1 cellular context compared by ENCODE assay signal in the genomic region with DNA sequence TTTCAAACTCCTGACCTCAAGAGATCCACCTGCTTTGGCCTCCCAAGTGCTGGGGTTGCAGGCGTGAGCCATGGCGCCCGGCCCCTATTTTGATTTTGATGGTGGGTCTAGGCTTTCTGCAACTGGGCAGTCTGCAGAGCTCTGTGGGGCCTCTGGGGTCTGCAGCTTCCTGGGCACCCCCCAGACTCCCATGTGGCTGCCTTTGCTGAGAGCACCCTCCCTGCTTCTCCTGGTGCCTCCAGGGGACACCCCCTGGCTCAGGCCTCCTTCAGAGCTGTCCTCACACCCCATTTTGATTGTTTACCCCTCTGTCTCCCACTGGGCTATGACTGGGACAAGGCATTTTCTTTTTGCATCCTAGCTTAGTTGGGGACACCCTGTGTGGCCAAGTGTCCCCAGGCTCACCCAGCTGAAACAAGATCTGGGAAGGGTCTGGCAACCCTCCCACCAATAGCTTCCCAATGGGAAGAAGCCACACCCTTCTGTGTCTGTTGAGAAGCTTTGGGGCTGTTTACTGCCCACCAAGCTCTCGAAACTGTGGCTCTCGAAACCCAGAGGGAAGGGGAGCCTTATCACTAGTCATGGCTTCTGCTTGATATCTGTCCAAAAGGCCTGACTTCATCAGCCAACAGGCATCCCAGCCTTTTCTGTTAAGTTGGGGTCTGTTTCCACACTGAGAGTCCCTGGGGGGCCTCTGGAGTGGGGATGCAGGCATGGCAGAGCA.
TF ChIP-seq lines count a peak whose summit lies in the region.

No MANE protein-coding gene starts in this region.

TF ChIP-seq in GM23338, 12 proteins besides CTCF, POLR2A, EP300 and RAD21 (continued from another document):
- TF ChIP-seq, protein P1, sequence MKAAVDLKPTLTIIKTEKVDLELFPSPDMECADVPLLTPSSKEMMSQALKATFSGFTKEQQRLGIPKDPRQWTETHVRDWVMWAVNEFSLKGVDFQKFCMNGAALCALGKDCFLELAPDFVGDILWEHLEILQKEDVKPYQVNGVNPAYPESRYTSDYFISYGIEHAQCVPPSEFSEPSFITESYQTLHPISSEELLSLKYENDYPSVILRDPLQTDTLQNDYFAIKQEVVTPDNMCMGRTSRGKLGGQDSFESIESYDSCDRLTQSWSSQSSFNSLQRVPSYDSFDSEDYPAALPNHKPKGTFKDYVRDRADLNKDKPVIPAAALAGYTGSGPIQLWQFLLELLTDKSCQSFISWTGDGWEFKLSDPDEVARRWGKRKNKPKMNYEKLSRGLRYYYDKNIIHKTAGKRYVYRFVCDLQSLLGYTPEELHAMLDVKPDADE (IDR thresholded peaks at IDR 0.05): no peak
- TF ChIP-seq ZNF114 (CRISPR knock-in tag; IDR thresholded peaks at IDR 0.05) (no peak), CREB1 (CRISPR knock-in tag; IDR thresholded peaks at IDR 0.05; ENCODE audit: low read depth) (no peak), JUNB (IDR thresholded peaks at IDR 0.05; ENCODE audit: unreplicated experiment) (no peak), NANOG (IDR thresholded peaks at IDR 0.05; ENCODE audit: borderline replicate concordance) (no peak), EZH2 (IDR thresholded peaks at IDR 0.05; ENCODE audit: low read depth, unreplicated experiment) (no peak), EZH2phosphoT487 (IDR thresholded peaks at IDR 0.05; ENCODE audit: unreplicated experiment) (no peak), ZNF331 (CRISPR knock-in tag; IDR thresholded peaks at IDR 0.05; ENCODE audit: low read depth) (no peak)
TF ChIP-seq in GM23338: peak in this region for 0.
